ENCODE assay signal across 9 cellular contexts in genomic region chr12:46555379-46555778, GRCh38.
DNase-seq lines count a peak whose midpoint lies in the region; ATAC-seq and TF ChIP-seq lines count a peak whose summit lies in the region.
"Had no signal": no experiment of that assay in that cellular context is flagged by ENCODE, and none has a peak within 500 bp of the region (broad histone marks: within the 10 kb centered on the region; RNA-seq: fewer than 3 reads in every experiment).

No MANE protein-coding gene starts in this region.

- H3K36me3 ChIP-seq in heart right ventricle (no peaks in the 10 kb centered on the region), uterus (no peaks in the 10 kb centered on the region)

- TF ChIP-seq POLR2A in uterus (IDR thresholded peaks at IDR 0.05) = no peak

- H3K9me3 ChIP-seq in heart right ventricle = no peaks in the 10 kb centered on the region
- H3K9me3 ChIP-seq in uterus = no peaks in the 10 kb centered on the region

- ATAC-seq in heart right ventricle = no peak
- ATAC-seq in Right ventricle myocardium superior (ENCODE audit: poor library complexity) = no peak
- ATAC-seq in HG02623 (IDR thresholded peaks at IDR 0.05; ENCODE audit: unreplicated experiment) = no peak
- no peak for ATAC-seq in GM21528 (IDR thresholded peaks at IDR 0.05; ENCODE audit: low FRiP score, unreplicated experiment)

- intact Hi-C loops in heart right ventricle (cut with DNase I) (loop anchor here in 4 of 10 donors (5.0 to 10.0 kb wide), 6 partner anchors 71 to 183 kb away; partner anchors contain the start of gene SLC38A2 (in 2 of the 4)), Right ventricle myocardium superior (cut with DNase I) (no loop called here), uterus (cut with DNase I; ENCODE audit: low total_unique reads) (no loop called here)

- H3K4me3 ChIP-seq in heart right ventricle = no peak overlapping the region
- H3K4me3 ChIP-seq in astrocyte of the cerebellum (ENCODE audit: low read depth, low read length) = no peak overlapping the region
- no peak overlapping the region for H3K4me3 ChIP-seq in uterus

- H3K27ac ChIP-seq in heart right ventricle (peak overlapping the region; percentile 36 to 77 (median 68)), uterus (peak overlapping the region; percentile 71 to 81)

- TF ChIP-seq CTCF in heart right ventricle (IDR thresholded peaks at IDR 0.05) = no peak
- no peak for TF ChIP-seq CTCF in astrocyte of the cerebellum (IDR thresholded peaks at IDR 0.05; ENCODE audit: low read depth, low read length, missing control alignments)
- TF ChIP-seq CTCF in uterus (IDR thresholded peaks at IDR 0.05) = no peak

- WGBS in heart right ventricle, 2 donors = 59 to 69% methylated on average over 4 of the region's 4 CpGs

- in situ Hi-C loops in astrocyte of the cerebellum (cut with HindIII; ENCODE audit: low sequenced_read_pairs) = no loop called here

- no peak for DNase-seq in heart right ventricle
- DNase-seq in Right ventricle myocardium superior = no peak
- peak; percentile 73 for DNase-seq in astrocyte of the cerebellum (ENCODE audit: low read depth)
- DNase-seq in left kidney (ENCODE audit: low read depth, low spot score) = peak; percentile 42
- DNase-seq in uterus = no peak
- DNase-seq in cerebellar nuclear complex (lab: John Stamatoyannopoulos, UW) = no peak
- DNase-seq: NCI-H187 treated with DMSO at 0.1 percent for 48 hours had no signal

- peaks cover 0 to 50% (median 21%) of the 10 kb centered on the region in 9 donors for H3K4me1 ChIP-seq in heart right ventricle
- H3K4me1 ChIP-seq in uterus = peaks cover 0 to 15% of the 10 kb centered on the region in 2 donors

- no peaks in the 10 kb centered on the region for H3K27me3 ChIP-seq in heart right ventricle
- H3K27me3 ChIP-seq in uterus = no peaks in the 10 kb centered on the region

Comparison
In these comparisons a context has a peak if more than half of its experiments do, and no peak if none do; other contexts are left out.
1. DNase-seq: peak in astrocyte of the cerebellum (single experiment) and left kidney (single experiment); none in heart right ventricle (0 of 2), Right ventricle myocardium superior (single experiment), uterus (0 of 2) and cerebellar nuclear complex (0 of 2).